In genomic region chr3:140593766-140594165, GRCh38 we compare ENCODE assay signal across 29 cellular contexts.
"Had no signal": no experiment of that assay in that cellular context is flagged by ENCODE, and none has a peak within 500 bp of the region (broad histone marks: within the 10 kb centered on the region; RNA-seq: fewer than 3 reads in every experiment).

No MANE protein-coding gene starts in this region.

- H3K9me3 Mint-ChIP-seq: dendritic cell treated with granulocyte-macrophage colony-stimulating factor and Interleukin-4, amounts not matched to agents 40 ng/mL and 50 ng/mL, for 4 days; effector memory CD8-positive, alpha-beta T cell; endodermal cell had no signal

- H3K27ac Mint-ChIP-seq: dendritic cell treated with granulocyte-macrophage colony-stimulating factor and Interleukin-4, amounts not matched to agents 40 ng/mL and 50 ng/mL, for 4 days; effector memory CD8-positive, alpha-beta T cell; endodermal cell had no signal

- H3K9me3 ChIP-seq: colonic mucosa, esophagus squamous epithelium, gastrocnemius medialis, gastroesophageal sphincter, heart left ventricle had no signal

- H3K27me3 Mint-ChIP-seq: effector memory CD8-positive, alpha-beta T cell had no signal

- H3K4me2 ChIP-seq: hepatocyte had no signal

- H3K4me1 ChIP-seq: colonic mucosa, esophagus squamous epithelium, gastrocnemius medialis had no signal

- H3K4me3 ChIP-seq: colonic mucosa, coronary artery, dorsolateral prefrontal cortex, esophagus squamous epithelium, gastrocnemius medialis, gastroesophageal sphincter, heart left ventricle, heart right ventricle, hepatocyte had no signal

- H3K79me2 ChIP-seq: hepatocyte had no signal

- H2AFZ ChIP-seq: hepatocyte had no signal

- H3K36me3 ChIP-seq: colonic mucosa, esophagus squamous epithelium, gastrocnemius medialis, gastroesophageal sphincter, heart left ventricle, heart right ventricle had no signal

- ATAC-seq: effector memory CD8-positive, alpha-beta T cell; esophagus mucosa; foreskin keratinocyte; gastrocnemius medialis; gastroesophageal sphincter; heart left ventricle; heart right ventricle had no signal

- DNase-seq: colonic mucosa; cortex of kidney; dermis blood vessel endothelial cell; dorsolateral prefrontal cortex; effector CD4-positive, alpha-beta T cell; effector CD8-positive, alpha-beta T cell; effector memory CD4-positive, alpha-beta T cell; effector memory CD8-positive, alpha-beta T cell; endodermal cell; erythroblast; esophagus squamous epithelium; foreskin fibroblast; foreskin keratinocyte; foreskin melanocyte; gastrocnemius medialis; glutamatergic neuron; head of caudate nucleus; heart left ventricle; heart right ventricle; hippocampal formation had no signal

- H3K27ac ChIP-seq: colonic mucosa, coronary artery, dorsolateral prefrontal cortex, epithelial cell of prostate, esophagus squamous epithelium, foreskin keratinocyte, gastrocnemius medialis, gastroesophageal sphincter, heart left ventricle, heart right ventricle, hepatocyte had no signal

- H3K27me3 ChIP-seq: colonic mucosa, dorsolateral prefrontal cortex, esophagus squamous epithelium, foreskin keratinocyte, gastrocnemius medialis, gastroesophageal sphincter, heart left ventricle, heart right ventricle, hepatocyte had no signal

- FAIRE-seq: endometrium, endothelial cell of umbilical vein, frontal cortex had no signal

- H3K4me3 Mint-ChIP-seq: dendritic cell treated with granulocyte-macrophage colony-stimulating factor and Interleukin-4, amounts not matched to agents 40 ng/mL and 50 ng/mL, for 4 days; effector memory CD8-positive, alpha-beta T cell; endodermal cell had no signal
